In the genomic region with DNA sequence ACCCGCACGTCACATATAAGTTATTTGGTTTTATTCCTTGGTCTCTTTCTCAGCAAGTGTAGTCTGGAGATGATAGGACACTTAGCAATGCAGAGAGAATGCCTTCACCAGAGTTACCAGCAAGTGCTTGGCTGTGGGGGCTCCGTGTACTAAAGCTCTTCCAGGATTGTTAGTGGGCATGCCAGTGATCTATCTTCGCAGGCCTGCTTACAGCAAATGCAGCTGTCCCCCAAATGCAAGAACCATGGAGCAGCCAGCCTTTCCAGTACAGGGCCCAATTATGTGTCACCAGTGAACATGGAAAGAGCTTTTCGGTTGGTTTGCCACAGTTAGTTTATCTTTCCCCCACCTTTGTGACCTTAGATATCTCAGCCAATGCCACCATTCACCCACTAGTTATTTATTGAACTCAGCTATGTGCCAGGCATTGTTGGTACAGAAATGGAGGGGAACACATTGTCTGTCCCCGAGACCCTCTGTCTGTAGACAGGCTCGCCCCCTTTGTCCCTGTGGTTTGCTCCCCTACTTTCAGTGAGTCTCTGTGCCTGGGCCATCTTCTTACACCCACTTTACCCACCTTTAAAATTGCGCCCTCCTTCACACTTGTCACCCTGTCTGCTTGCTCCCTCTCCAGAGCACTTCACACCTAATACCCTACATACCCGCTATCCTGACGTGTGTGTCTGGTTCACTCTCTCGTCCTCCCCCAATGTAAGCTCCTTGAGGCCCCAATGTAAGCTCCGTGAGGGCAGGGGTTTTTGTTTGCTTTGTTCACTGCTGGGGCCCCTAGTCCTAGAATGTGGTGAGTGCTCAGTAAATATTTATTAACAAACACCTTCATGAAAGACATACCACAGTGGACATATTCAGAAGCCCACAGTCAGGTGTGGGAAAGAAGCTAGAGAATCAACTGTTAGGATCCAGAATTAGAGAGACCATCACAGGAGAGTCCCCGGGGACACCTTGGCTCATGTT, we compare ENCODE assay signal across 1 cellular context.
TF ChIP-seq lines count a peak whose summit lies in the region.

No MANE protein-coding gene starts in this region.

TF ChIP-seq in SK-N-SH treated with all-trans-retinoic acid at 6 μM for 48 hours, 23 proteins besides CTCF, POLR2A, EP300 and RAD21:
- TF ChIP-seq SNAI2 (CRISPR knock-in tag; IDR thresholded peaks at IDR 0.05) (no peak), BACH2 (CRISPR knock-in tag; IDR thresholded peaks at IDR 0.05; ENCODE audit: borderline replicate concordance) (no peak), ZNF565 (CRISPR knock-in tag; conservative IDR thresholded peaks at IDR 0.05; ENCODE audit: low read depth) (no peak), OSR1 (CRISPR knock-in tag; IDR thresholded peaks at IDR 0.05) (no peak)
- TF ChIP-seq, protein P1, sequence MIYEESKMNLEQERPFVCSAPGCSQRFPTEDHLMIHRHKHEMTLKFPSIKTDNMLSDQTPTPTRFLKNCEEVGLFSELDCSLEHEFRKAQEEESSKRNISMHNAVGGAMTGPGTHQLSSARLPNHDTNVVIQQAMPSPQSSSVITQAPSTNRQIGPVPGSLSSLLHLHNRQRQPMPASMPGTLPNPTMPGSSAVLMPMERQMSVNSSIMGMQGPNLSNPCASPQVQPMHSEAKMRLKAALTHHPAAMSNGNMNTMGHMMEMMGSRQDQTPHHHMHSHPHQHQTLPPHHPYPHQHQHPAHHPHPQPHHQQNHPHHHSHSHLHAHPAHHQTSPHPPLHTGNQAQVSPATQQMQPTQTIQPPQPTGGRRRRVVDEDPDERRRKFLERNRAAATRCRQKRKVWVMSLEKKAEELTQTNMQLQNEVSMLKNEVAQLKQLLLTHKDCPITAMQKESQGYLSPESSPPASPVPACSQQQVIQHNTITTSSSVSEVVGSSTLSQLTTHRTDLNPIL (CRISPR knock-in tag; IDR thresholded peaks at IDR 0.05; ENCODE audit: low read depth): no peak
TF ChIP-seq in SK-N-SH treated with all-trans-retinoic acid at 6 μM for 48 hours: peak in this region for 0.
